In genomic region chr12:77847060-77847541, GRCh38 we compare ENCODE assay signal across 8 cellular contexts. TPM values are rescaled to one million over a fixed set of nuclear protein-coding genes. Genes with fewer than 3 reads are reported as not detected.
DNase-seq lines count a peak whose midpoint lies in the region; ATAC-seq and TF ChIP-seq lines count a peak whose summit lies in the region.

No MANE protein-coding gene starts in this region.

- no peak for TF ChIP-seq CTCF in epithelial cell of esophagus (IDR thresholded peaks at IDR 0.05; ENCODE audit: insufficient read depth, low read depth, low read length, missing control alignments)
- no peak for TF ChIP-seq CTCF in lower lobe of right lung (IDR thresholded peaks at IDR 0.05)

- ATAC-seq in GM21381 (IDR thresholded peaks at IDR 0.05; ENCODE audit: unreplicated experiment) (peak; percentile 98), HG03565 (IDR thresholded peaks at IDR 0.05; ENCODE audit: unreplicated experiment) (peak; percentile 100), lower lobe of right lung (no peak)

- no peak overlapping the region for H3K27ac ChIP-seq in lower lobe of right lung

- intact Hi-C loops in lower lobe of right lung (cut with DNase I): no loop called here

- H3K36me3 ChIP-seq in H7 (replicated peaks; ENCODE audit: control insufficient read depth, insufficient read depth, low read length): no peaks in the 10 kb centered on the region
- no peaks in the 10 kb centered on the region for H3K36me3 ChIP-seq in lower lobe of right lung

- DNase-seq in COLO829 (ENCODE audit: low spot score) (peak; percentile 91), epithelial cell of esophagus (ENCODE audit: low read depth) (peak; percentile 41), NCI-H345 treated with DMSO at 0.1 percent for 48 hours (lab: John Stamatoyannopoulos, UW; ENCODE audit: unreplicated experiment) (no peak), H7 (no peak), lower lobe of right lung (no peak)
- no peak for DNase-seq in activated CD8-positive, alpha-beta memory T cell treated with anti-CD3 and anti-CD28 coated beads for 24 hours

- H3K4me3 ChIP-seq in epithelial cell of esophagus (ENCODE audit: low read length) (no peak overlapping the region), H7 (ENCODE audit: insufficient read depth, low read depth, low read length) (no peak overlapping the region), lower lobe of right lung (no peak overlapping the region)

- H3K9me3 ChIP-seq in lower lobe of right lung: no peaks in the 10 kb centered on the region

- no peaks in the 10 kb centered on the region for H3K27me3 ChIP-seq in H7 (ENCODE audit: control insufficient read depth, insufficient read depth, low read length)
- H3K27me3 ChIP-seq in lower lobe of right lung (ENCODE audit: low read depth): no peaks in the 10 kb centered on the region

- H3K4me1 ChIP-seq in lower lobe of right lung: peaks cover 23% of the 10 kb centered on the region

RNA-seq across cellular contexts. Expression of gene NAV3, which starts 16.4 kb away (rescaled TPM):
- total RNA-seq in H7 (2014; rRNA removed; shearing (Covaris generic)): 0.14 and 4.2 TPM in 2 replicates
- 8.7 TPM for total RNA-seq in lower lobe of right lung

Comparison
In these comparisons a context has a peak if more than half of its experiments do, and no peak if none do; other contexts are left out.
1. DNase-seq: peak in COLO829 (single experiment) and epithelial cell of esophagus (single experiment); none in NCI-H345 treated with DMSO at 0.1 percent for 48 hours (single experiment), H7 (single experiment), lower lobe of right lung (single experiment) and activated CD8-positive, alpha-beta memory T cell treated with anti-CD3 and anti-CD28 coated beads for 24 hours (single experiment).
2. ATAC-seq: peak in GM21381 (single experiment) and HG03565 (single experiment); none in lower lobe of right lung (0 of 2).